Comparison of ENCODE assay signal across 8 cellular contexts in genomic region chr20:46090095-46090388, GRCh38. TPM values are rescaled to one million over a fixed set of nuclear protein-coding genes. Genes with fewer than 3 reads are reported as not detected.
A peak's percentile ranks its signal among the peaks of the same experiment; 100 is the strongest.
DNase-seq lines count a peak whose midpoint lies in the region; ATAC-seq and TF ChIP-seq lines count a peak whose summit lies in the region.

No MANE protein-coding gene starts in this region.

- 0 to 2% (median 0%) methylated on average over 7 of the region's 7 CpGs for WGBS in stomach, 5 donors

- TF ChIP-seq EP300 in stomach (IDR thresholded peaks at IDR 0.05), result no peak

- H3K36me3 Mint-ChIP-seq in activated CD8-positive, alpha-beta T cell treated with anti-CD3 and anti-CD28 coated beads, Interleukin-2, amount 10 ng/mL, durations not matched to agents 7 days and 5 days (ENCODE audit: low read depth), result peaks cover 7% of the 10 kb centered on the region

- H3K27ac Mint-ChIP-seq in activated CD8-positive, alpha-beta T cell treated with anti-CD3 and anti-CD28 coated beads, Interleukin-2, amount 10 ng/mL, durations not matched to agents 7 days and 5 days, result peak overlapping the region; percentile 75

- no peak for TF ChIP-seq POLR2A in stomach (IDR thresholded peaks at IDR 0.05)

- peak; percentile 21 for ATAC-seq in activated CD8-positive, alpha-beta T cell treated with anti-CD3 and anti-CD28 coated beads, Interleukin-2, amount 10 ng/mL, durations not matched to agents 7 days and 5 days
- no peak for ATAC-seq in HG03565 (IDR thresholded peaks at IDR 0.05; ENCODE audit: unreplicated experiment)

- H3K4me1 Mint-ChIP-seq in activated CD8-positive, alpha-beta T cell treated with anti-CD3 and anti-CD28 coated beads, Interleukin-2, amount 10 ng/mL, durations not matched to agents 7 days and 5 days (ENCODE audit: low read depth), result peaks cover 39% of the 10 kb centered on the region

- CTCF ChIA-PET in activated CD8-positive, alpha-beta T cell treated with anti-CD3 and anti-CD28 coated beads, Interleukin-2, amount 10 ng/mL, durations not matched to agents 7 days and 5 days (lab: Charles Lee), result no interaction called here

- no peaks in the 10 kb centered on the region for H3K27me3 Mint-ChIP-seq in activated CD8-positive, alpha-beta T cell treated with anti-CD3 and anti-CD28 coated beads, Interleukin-2, amount 10 ng/mL, durations not matched to agents 7 days and 5 days (ENCODE audit: low read depth)

- H3K27ac ChIP-seq in stomach, result peak overlapping the region; percentile 94 to 99 (median 99)

- DNase-seq in NCI-H748 treated with DMSO at 0.1 percent for 48 hours (lab: John Stamatoyannopoulos, UW) (peak; percentile 59), NCI-H748 (lab: John Stamatoyannopoulos, UW; ENCODE audit: unreplicated experiment) (no peak), stomach (no peak), superior temporal gyrus (ENCODE audit: extremely low spot score) (no peak), NCI-H2196 treated with DMSO at 0.1 percent for 48 hours (lab: John Stamatoyannopoulos, UW; ENCODE audit: unreplicated experiment) (no peak)
- DNase-seq in activated CD8-positive, alpha-beta T cell treated with anti-CD3 and anti-CD28 coated beads, Interleukin-2, amount 10 ng/mL, durations not matched to agents 7 days and 5 days, result no peak

- H3K9me3 ChIP-seq in iPS-18c (ENCODE audit: control insufficient read depth, insufficient read depth, low read length), result no peaks in the 10 kb centered on the region
- H3K9me3 ChIP-seq in stomach, result no peaks in the 10 kb centered on the region

- intact Hi-C loops in stomach (cut with DNase I; ENCODE audit: low total_unique reads), result loop anchor here (10.0 kb wide), 1 partner anchor 75 kb away; no protein-coding TSS in a partner anchor

- H3K4me3 ChIP-seq in iPS-18c (ENCODE audit: insufficient read depth, low read depth, low read length) (peak overlapping the region; percentile 40), stomach (peak overlapping the region; percentile 66 to 85 (median 80))

- H3K27me3 ChIP-seq in stomach, result no peaks in the 10 kb centered on the region

- H3K4me3 Mint-ChIP-seq in activated CD8-positive, alpha-beta T cell treated with anti-CD3 and anti-CD28 coated beads, Interleukin-2, amount 10 ng/mL, durations not matched to agents 7 days and 5 days, result peak overlapping the region; percentile 78

- H3K36me3 ChIP-seq in stomach, result no peaks in the 10 kb centered on the region

- H3K4me1 ChIP-seq in stomach, result peaks cover 33 to 47% (median 43%) of the 10 kb centered on the region in 4 donors

- TF ChIP-seq CTCF in stomach (IDR thresholded peaks at IDR 0.05), result no peak

- no peaks in the 10 kb centered on the region for H3K9me3 Mint-ChIP-seq in activated CD8-positive, alpha-beta T cell treated with anti-CD3 and anti-CD28 coated beads, Interleukin-2, amount 10 ng/mL, durations not matched to agents 7 days and 5 days (ENCODE audit: insufficient read depth)

- POLR2A ChIA-PET in activated CD8-positive, alpha-beta T cell treated with anti-CD3 and anti-CD28 coated beads, Interleukin-2, amount 10 ng/mL, durations not matched to agents 7 days and 5 days (lab: Charles Lee), result interaction anchor here (0.6 kb wide), 1 partner anchor 290 kb away, joined by 3 read pairs; no protein-coding TSS in a partner anchor

RNA-seq across cellular contexts. Expression of gene NCOA5, which starts 0.3 kb away (rescaled TPM):
- total RNA-seq in activated CD8-positive, alpha-beta T cell treated with anti-CD3 and anti-CD28 coated beads, Interleukin-2, amount 10 ng/mL, durations not matched to agents 7 days and 5 days, result 10 to 100 TPM; 30.3 to 30.9 TPM
- total RNA-seq in stomach, result 10 to 100 TPM in 2 of 5 donors, 1 to 10 TPM in 3; 4.3 to 58.9 (median 9.5) TPM
- polyA plus RNA-seq in stomach, result 10 to 100 TPM; 11.2 to 17.7 (median 11.6) TPM

RNA-seq across cellular contexts. Expression of gene CD40, which starts 28.1 kb away (rescaled TPM):
- total RNA-seq in activated CD8-positive, alpha-beta T cell treated with anti-CD3 and anti-CD28 coated beads, Interleukin-2, amount 10 ng/mL, durations not matched to agents 7 days and 5 days, result 1 to 10 TPM in 1 of 2 experiments, under 1 TPM in 1; 0.94 to 1.0 TPM
- total RNA-seq in stomach, result 10 to 100 TPM in 1 of 5 donors, 1 to 10 TPM in 3, not detected in 1; 2.8 to 18.7 (median 4.4) TPM
- polyA plus RNA-seq in stomach, result 10 to 100 TPM in 1 of 3 donors, 1 to 10 TPM in 2; 5.2 to 19.9 (median 8.4) TPM
